In genomic region chr20:48398506-48399449, GRCh38 we compare ENCODE assay signal across 25 cellular contexts.
DNase-seq lines count a peak whose midpoint lies in the region; ATAC-seq, FAIRE-seq and TF ChIP-seq lines count a peak whose summit lies in the region.
"Had no signal": no experiment of that assay in that cellular context is flagged by ENCODE, and none has a peak within 500 bp of the region (broad histone marks: within the 10 kb centered on the region; RNA-seq: fewer than 3 reads in every experiment).

No MANE protein-coding gene starts in this region.

- no peak overlapping the region for H3K4ac ChIP-seq in mesenchymal stem cell (ENCODE audit: low read depth in 1 of 2, low read length in 2 of 2)

- H3K18ac ChIP-seq in mesenchymal stem cell (ENCODE audit: low read depth in 1 of 2, low read length in 2 of 2): no peak overlapping the region

- 45% methylated on average over 14 of the region's 16 CpGs for WGBS in A549 (ENCODE audit: missing lambda C conversion rate)
- WGBS in mesenchymal stem cell: 61% methylated on average over 16 of the region's 16 CpGs

- no peak overlapping the region for H3K14ac ChIP-seq in mesenchymal stem cell (ENCODE audit: low read length in 2 of 2)

- TF ChIP-seq RAD21 in A549 (conservative IDR thresholded peaks at IDR 0.05 in 1 of 2, IDR thresholded peaks at IDR 0.05 in 1 of 2): no peak

- peak in 1 of 2 experiments; percentile 6 for DNase-seq in A549 (ENCODE audit: low read depth in 1 of 2, low spot score in 1 of 2)
- peak; percentile 60 for DNase-seq in SK-N-DZ (ENCODE audit: low spot score)
- DNase-seq in mesenchymal stem cell: no peak
- no peak for DNase-seq in T-helper 9 cell
- DNase-seq: activated CD4-positive, alpha-beta T cell treated with anti-CD3 and anti-CD28 coated beads, Interleukin-2, amount 10 ng/mL, durations not matched to agents 7 days and 5 days; activated CD8-positive, alpha-beta memory T cell treated with anti-CD3 and anti-CD28 coated beads, Interleukin-2, amount 50 U/mL, for 4 hours; activated naive CD8-positive, alpha-beta T cell treated with anti-CD3 and anti-CD28 coated beads, Interleukin-2, amount 50 U/mL, for 24 hours; central memory CD4-positive, alpha-beta T cell; dorsolateral prefrontal cortex; foreskin fibroblast; hypothalamus; islet precursor cell; KBM-7; NCI-H187; NCI-H446 treated with DMSO at 0.1 percent for 48 hours; sigmoid colon; T-helper 1 cell had no signal

- no peak for FAIRE-seq in A549 (lab: Jason Lieb, UNC)
- FAIRE-seq: GM12891, H1 had no signal

- H2BK12ac ChIP-seq in mesenchymal stem cell (ENCODE audit: low read length in 2 of 2): no peak overlapping the region

- no peak overlapping the region for H4K8ac ChIP-seq in mesenchymal stem cell (ENCODE audit: low read length)

- H3K4me1 ChIP-seq in A549 (peaks cover 17% of the 10 kb centered on the region), HEK293 (ENCODE audit: control insufficient read depth, insufficient read depth, low read length) (no peaks in the 10 kb centered on the region), mesenchymal stem cell (ENCODE audit: control insufficient read depth, insufficient read depth, low read depth, low read length) (peaks cover 35% of the 10 kb centered on the region)
- H3K4me1 ChIP-seq: suprapubic skin had no signal

- CTCF ChIA-PET in A549 (lab: Yijun Ruan, JAX): interaction anchor here (0.6 to 3.5 kb wide), 5 partner anchors 11 to 504 kb away, joined by 3 to 12 read pairs (median 3); no protein-coding TSS in a partner anchor
- CTCF ChIA-PET in HEK293 (lab: Yijun Ruan, JAX): interaction anchor here (0.5 kb wide), 1 partner anchor 69 kb away, joined by 3 read pairs; no protein-coding TSS in a partner anchor

- H3K27me3 ChIP-seq in mesenchymal stem cell (ENCODE audit: control insufficient read depth in 1 of 2, insufficient read depth in 1 of 2, low read length in 2 of 2): peaks cover 17 to 98% of the 10 kb centered on the region in 2 experiments
- H3K27me3 ChIP-seq: sigmoid colon had no signal

- no peak overlapping the region for H2BK120ac ChIP-seq in mesenchymal stem cell (ENCODE audit: low read depth, low read length)

- peak overlapping the region in 1 of 2 experiments; percentile 31; a peak in 1 of 6 replicates for H3K27ac ChIP-seq in A549
- no peak overlapping the region for H3K27ac ChIP-seq in HEK293 (ENCODE audit: extremely low read depth, low read depth, low read length)
- peak overlapping the region; percentile 80 for H3K27ac ChIP-seq in mesenchymal stem cell (ENCODE audit: low read length, poor library complexity, severe bottlenecking)
- H3K27ac ChIP-seq: dorsolateral prefrontal cortex, epithelial cell of prostate, sigmoid colon, suprapubic skin had no signal

- no peaks in the 10 kb centered on the region for H3K36me3 ChIP-seq in HEK293 (ENCODE audit: control insufficient read depth in 2 of 2, insufficient read depth in 1 of 2, low read length in 2 of 2)
- H3K36me3 ChIP-seq in mesenchymal stem cell (ENCODE audit: control insufficient read depth in 1 of 2, insufficient read depth in 2 of 2, low read depth in 1 of 2, low read length in 2 of 2): no peaks in the 10 kb centered on the region
- H3K36me3 ChIP-seq: sigmoid colon, suprapubic skin had no signal

- no peaks in the 10 kb centered on the region for H3K79me1 ChIP-seq in mesenchymal stem cell (replicated peaks; ENCODE audit: low read length, poor library complexity, severe bottlenecking)

- H3K4me2 ChIP-seq in A549 (peak overlapping the region; percentile 57), mesenchymal stem cell (ENCODE audit: low read length, poor library complexity, severe bottlenecking) (no peak overlapping the region)

- H3K4me3 ChIP-seq in A549: no peak overlapping the region
- no peak overlapping the region for H3K4me3 ChIP-seq in HEK293 (ENCODE audit: low read depth, low read length)
- no peak overlapping the region for H3K4me3 ChIP-seq in mesenchymal stem cell (ENCODE audit: insufficient read depth in 1 of 2, low read depth in 1 of 2, low read length in 2 of 2)
- H3K4me3 ChIP-seq: dorsolateral prefrontal cortex, sigmoid colon, suprapubic skin had no signal

- no peak overlapping the region for H2AFZ ChIP-seq in mesenchymal stem cell (ENCODE audit: low read depth, low read length)

- TF ChIP-seq EP300 in A549 (IDR thresholded peaks at IDR 0.05): no peak

- no peak overlapping the region for H2BK15ac ChIP-seq in mesenchymal stem cell (ENCODE audit: low read depth, poor library complexity, severe bottlenecking)

- POLR2A ChIA-PET in A549 (lab: Yijun Ruan, JAX): no interaction called here
- POLR2A ChIA-PET in HEK293 (lab: Yijun Ruan, JAX): no interaction called here

- H3K23ac ChIP-seq in mesenchymal stem cell (ENCODE audit: low read length in 2 of 2): no peak overlapping the region

- TF ChIP-seq CTCF in A549 (IDR thresholded peaks at IDR 0.05): no peak
- TF ChIP-seq CTCF in HEK293 (tag by site-specific recombination; IDR thresholded peaks at IDR 0.05): no peak

- peak overlapping the region; percentile 39 for H2AK5ac ChIP-seq in mesenchymal stem cell (ENCODE audit: low read length, severe bottlenecking)

- H4K91ac ChIP-seq in mesenchymal stem cell (ENCODE audit: low read length): no peak overlapping the region

- peak overlapping the region; percentile 69 for H2BK5ac ChIP-seq in mesenchymal stem cell (ENCODE audit: low read depth, low read length, poor library complexity, severe bottlenecking)

- ATAC-seq in A549: no peak
- ATAC-seq in HG03159 (IDR thresholded peaks at IDR 0.05; ENCODE audit: unreplicated experiment): no peak
- no peak for ATAC-seq in HG02759 (IDR thresholded peaks at IDR 0.05; ENCODE audit: unreplicated experiment)
- ATAC-seq in GM18502 (IDR thresholded peaks at IDR 0.05; ENCODE audit: poor library complexity, unreplicated experiment): no peak
- ATAC-seq: activated naive CD8-positive, alpha-beta T cell treated with anti-CD3 and anti-CD28 coated beads, Interleukin-2, amount 50 U/mL, for 24 hours had no signal

- H3K9ac ChIP-seq in mesenchymal stem cell (ENCODE audit: low read length): no peak overlapping the region

- TF ChIP-seq POLR2A in A549 (IDR thresholded peaks at IDR 0.05; ENCODE audit: low read length): no peak

- H3K9me3 ChIP-seq in A549 (no peaks in the 10 kb centered on the region), HEK293 (ENCODE audit: control insufficient read depth, insufficient read depth, low read depth, low read length) (no peaks in the 10 kb centered on the region), mesenchymal stem cell (ENCODE audit: control insufficient read depth, low read length) (no peaks in the 10 kb centered on the region)
- H3K9me3 ChIP-seq: sigmoid colon, suprapubic skin had no signal

TF ChIP-seq in A549, 52 proteins besides CTCF, POLR2A, EP300 and RAD21:
- TF ChIP-seq SREBF2 (IDR thresholded peaks at IDR 0.05): no peak
- no peak for TF ChIP-seq SMC3 (IDR thresholded peaks at IDR 0.05)
- TF ChIP-seq BHLHE40 (IDR thresholded peaks at IDR 0.05; ENCODE audit: low read depth, low read length): no peak
- no peak for TF ChIP-seq PHF8 (IDR thresholded peaks at IDR 0.05; ENCODE audit: borderline replicate concordance, low read depth)
- TF ChIP-seq HES2 (IDR thresholded peaks at IDR 0.05): no peak
- no peak for TF ChIP-seq NFE2L2 (conservative IDR thresholded peaks at IDR 0.05; ENCODE audit: low read length)
- TF ChIP-seq GATA3 (IDR thresholded peaks at IDR 0.05; ENCODE audit: borderline replicate concordance): no peak
- no peak for TF ChIP-seq CEBPB (IDR thresholded peaks at IDR 0.05)
- no peak for TF ChIP-seq FOSL2 (IDR thresholded peaks at IDR 0.05)
- TF ChIP-seq FOSL2 (CRISPR knock-in tag; IDR thresholded peaks at IDR 0.05): no peak
- no peak for TF ChIP-seq CBX8 (IDR thresholded peaks at IDR 0.05)
- no peak for TF ChIP-seq KDM1A (IDR thresholded peaks at IDR 0.05; ENCODE audit: low read depth)
- TF ChIP-seq RNF2 (IDR thresholded peaks at IDR 0.05; ENCODE audit: borderline replicate concordance, low read depth): no peak
- TF ChIP-seq HEYL (CRISPR knock-in tag; IDR thresholded peaks at IDR 0.05): no peak
TF ChIP-seq in A549: peak in this region for 0.

TF ChIP-seq in HEK293, 187 proteins besides CTCF, POLR2A, EP300 and RAD21:
- TF ChIP-seq GLIS1 (tag by site-specific recombination; IDR thresholded peaks at IDR 0.05) (peak; percentile 89), ZNF23 (tag by site-specific recombination; IDR thresholded peaks at IDR 0.05; ENCODE audit: borderline replicate concordance) (no peak), ZNF623 (tag by site-specific recombination; IDR thresholded peaks at IDR 0.05) (no peak), ZIC2 (tag by site-specific recombination; IDR thresholded peaks at IDR 0.05) (peak; percentile 61), ZNF514 (tag by site-specific recombination; IDR thresholded peaks at IDR 0.05) (no peak)
TF ChIP-seq in HEK293: peak in this region for 2.
